1 cellular context compared by ENCODE assay signal in the genomic region with DNA sequence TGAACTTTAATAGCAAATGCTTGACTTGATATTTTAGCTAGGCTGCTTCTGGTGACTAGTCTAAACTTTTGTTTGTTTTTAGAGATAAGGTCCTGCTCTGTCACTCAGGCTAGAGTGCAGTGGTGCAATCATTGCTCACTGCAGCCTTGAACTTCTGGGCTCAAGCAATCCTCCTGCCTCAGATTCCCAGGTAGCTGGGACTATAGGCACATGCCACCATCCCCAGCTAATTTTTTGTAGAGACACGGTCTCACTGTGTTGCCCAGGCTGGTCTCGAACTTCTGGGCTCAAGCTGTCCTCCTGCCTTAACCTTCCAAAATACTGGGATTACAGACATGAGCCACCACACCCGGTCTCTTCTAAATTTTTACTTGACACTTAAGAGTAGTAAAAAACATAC.
TF ChIP-seq lines count a peak whose summit lies in the region.

No MANE protein-coding gene starts in this region.

TF ChIP-seq in HepG2, 621 proteins besides CTCF, POLR2A, EP300 and RAD21 (continued from another document and continues in another):
- TF ChIP-seq ZBTB40 (IDR thresholded peaks at IDR 0.05) (no peak), ZBTB40 (CRISPR knock-in tag; IDR thresholded peaks at IDR 0.05) (no peak), ZNF7 (CRISPR knock-in tag; IDR thresholded peaks at IDR 0.05) (no peak), ZBTB8A (CRISPR knock-in tag; IDR thresholded peaks at IDR 0.05; ENCODE audit: borderline replicate concordance, low read depth) (no peak), ZNF484 (CRISPR knock-in tag; IDR thresholded peaks at IDR 0.05; ENCODE audit: borderline replicate concordance, low read depth) (no peak), ZFP82 (CRISPR knock-in tag; IDR thresholded peaks at IDR 0.05; ENCODE audit: borderline replicate concordance) (no peak), ARNT2 (CRISPR knock-in tag; IDR thresholded peaks at IDR 0.05; ENCODE audit: low read depth) (peak; percentile 49; the same call in 1 of the 2 replicates), ZEB1 (IDR thresholded peaks at IDR 0.05; ENCODE audit: insufficient replicate concordance, low read depth) (no peak), ZNF296 (CRISPR knock-in tag; conservative IDR thresholded peaks at IDR 0.05) (no peak), ZFP91 (CRISPR knock-in tag; IDR thresholded peaks at IDR 0.05; ENCODE audit: borderline replicate concordance) (no peak), TRAFD1 (CRISPR knock-in tag; IDR thresholded peaks at IDR 0.05; ENCODE audit: borderline replicate concordance) (no peak), ZNF275 (CRISPR knock-in tag; IDR thresholded peaks at IDR 0.05; ENCODE audit: borderline replicate concordance) (no peak), KMT2B (CRISPR knock-in tag; IDR thresholded peaks at IDR 0.05) (peak; percentile 57; the same call in 1 of the 2 replicates), ZNF160 (CRISPR knock-in tag; IDR thresholded peaks at IDR 0.05) (no peak), POGK (CRISPR knock-in tag; conservative IDR thresholded peaks at IDR 0.05) (no peak), ZNF430 (CRISPR knock-in tag; IDR thresholded peaks at IDR 0.05) (0 out of 2 replicates have a peak, but pooled peaks have one; percentile 56), ZNF709 (CRISPR knock-in tag; IDR thresholded peaks at IDR 0.05) (no peak), FOXC1 (CRISPR knock-in tag; IDR thresholded peaks at IDR 0.05; ENCODE audit: borderline replicate concordance) (no peak), KAT8 (CRISPR knock-in tag; IDR thresholded peaks at IDR 0.05) (peak; percentile 78), ZNF619 (CRISPR knock-in tag; IDR thresholded peaks at IDR 0.05) (no peak), ZNF605 (CRISPR knock-in tag; IDR thresholded peaks at IDR 0.05) (no peak), RFXANK (CRISPR knock-in tag; IDR thresholded peaks at IDR 0.05) (0 out of 2 replicates have a peak, but pooled peaks have one; percentile 52), ZNF644 (CRISPR knock-in tag; IDR thresholded peaks at IDR 0.05; ENCODE audit: low read depth) (peak; percentile 60; the same call in 1 of the 2 replicates), ZNF556 (CRISPR knock-in tag; IDR thresholded peaks at IDR 0.05; ENCODE audit: borderline replicate concordance) (peak; percentile 36; the same call in 1 of the 2 replicates), GZF1 (CRISPR knock-in tag; IDR thresholded peaks at IDR 0.05) (no peak), NR2F6 (IDR thresholded peaks at IDR 0.05) (peak; percentile 57), NR2F6 (CRISPR knock-in tag; IDR thresholded peaks at IDR 0.05) (peak; percentile 83)
- TF ChIP-seq, protein P1, sequence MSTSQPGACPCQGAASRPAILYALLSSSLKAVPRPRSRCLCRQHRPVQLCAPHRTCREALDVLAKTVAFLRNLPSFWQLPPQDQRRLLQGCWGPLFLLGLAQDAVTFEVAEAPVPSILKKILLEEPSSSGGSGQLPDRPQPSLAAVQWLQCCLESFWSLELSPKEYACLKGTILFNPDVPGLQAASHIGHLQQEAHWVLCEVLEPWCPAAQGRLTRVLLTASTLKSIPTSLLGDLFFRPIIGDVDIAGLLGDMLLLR (CRISPR knock-in tag; IDR thresholded peaks at IDR 0.05), result no peak
- TF ChIP-seq, protein P2, sequence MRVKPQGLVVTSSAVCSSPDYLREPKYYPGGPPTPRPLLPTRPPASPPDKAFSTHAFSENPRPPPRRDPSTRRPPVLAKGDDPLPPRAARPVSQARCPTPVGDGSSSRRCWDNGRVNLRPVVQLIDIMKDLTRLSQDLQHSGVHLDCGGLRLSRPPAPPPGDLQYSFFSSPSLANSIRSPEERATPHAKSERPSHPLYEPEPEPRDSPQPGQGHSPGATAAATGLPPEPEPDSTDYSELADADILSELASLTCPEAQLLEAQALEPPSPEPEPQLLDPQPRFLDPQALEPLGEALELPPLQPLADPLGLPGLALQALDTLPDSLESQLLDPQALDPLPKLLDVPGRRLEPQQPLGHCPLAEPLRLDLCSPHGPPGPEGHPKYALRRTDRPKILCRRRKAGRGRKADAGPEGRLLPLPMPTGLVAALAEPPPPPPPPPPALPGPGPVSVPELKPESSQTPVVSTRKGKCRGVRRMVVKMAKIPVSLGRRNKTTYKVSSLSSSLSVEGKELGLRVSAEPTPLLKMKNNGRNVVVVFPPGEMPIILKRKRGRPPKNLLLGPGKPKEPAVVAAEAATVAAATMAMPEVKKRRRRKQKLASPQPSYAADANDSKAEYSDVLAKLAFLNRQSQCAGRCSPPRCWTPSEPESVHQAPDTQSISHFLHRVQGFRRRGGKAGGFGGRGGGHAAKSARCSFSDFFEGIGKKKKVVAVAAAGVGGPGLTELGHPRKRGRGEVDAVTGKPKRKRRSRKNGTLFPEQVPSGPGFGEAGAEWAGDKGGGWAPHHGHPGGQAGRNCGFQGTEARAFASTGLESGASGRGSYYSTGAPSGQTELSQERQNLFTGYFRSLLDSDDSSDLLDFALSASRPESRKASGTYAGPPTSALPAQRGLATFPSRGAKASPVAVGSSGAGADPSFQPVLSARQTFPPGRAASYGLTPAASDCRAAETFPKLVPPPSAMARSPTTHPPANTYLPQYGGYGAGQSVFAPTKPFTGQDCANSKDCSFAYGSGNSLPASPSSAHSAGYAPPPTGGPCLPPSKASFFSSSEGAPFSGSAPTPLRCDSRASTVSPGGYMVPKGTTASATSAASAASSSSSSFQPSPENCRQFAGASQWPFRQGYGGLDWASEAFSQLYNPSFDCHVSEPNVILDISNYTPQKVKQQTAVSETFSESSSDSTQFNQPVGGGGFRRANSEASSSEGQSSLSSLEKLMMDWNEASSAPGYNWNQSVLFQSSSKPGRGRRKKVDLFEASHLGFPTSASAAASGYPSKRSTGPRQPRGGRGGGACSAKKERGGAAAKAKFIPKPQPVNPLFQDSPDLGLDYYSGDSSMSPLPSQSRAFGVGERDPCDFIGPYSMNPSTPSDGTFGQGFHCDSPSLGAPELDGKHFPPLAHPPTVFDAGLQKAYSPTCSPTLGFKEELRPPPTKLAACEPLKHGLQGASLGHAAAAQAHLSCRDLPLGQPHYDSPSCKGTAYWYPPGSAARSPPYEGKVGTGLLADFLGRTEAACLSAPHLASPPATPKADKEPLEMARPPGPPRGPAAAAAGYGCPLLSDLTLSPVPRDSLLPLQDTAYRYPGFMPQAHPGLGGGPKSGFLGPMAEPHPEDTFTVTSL (CRISPR knock-in tag; IDR thresholded peaks at IDR 0.05; ENCODE audit: borderline replicate concordance), result peak; percentile 93
- TF ChIP-seq, protein P3, sequence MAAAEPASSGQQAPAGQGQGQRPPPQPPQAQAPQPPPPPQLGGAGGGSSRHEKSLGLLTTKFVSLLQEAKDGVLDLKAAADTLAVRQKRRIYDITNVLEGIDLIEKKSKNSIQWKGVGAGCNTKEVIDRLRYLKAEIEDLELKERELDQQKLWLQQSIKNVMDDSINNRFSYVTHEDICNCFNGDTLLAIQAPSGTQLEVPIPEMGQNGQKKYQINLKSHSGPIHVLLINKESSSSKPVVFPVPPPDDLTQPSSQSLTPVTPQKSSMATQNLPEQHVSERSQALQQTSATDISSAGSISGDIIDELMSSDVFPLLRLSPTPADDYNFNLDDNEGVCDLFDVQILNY (CRISPR knock-in tag; conservative IDR thresholded peaks at IDR 0.05), result no peak
